ENCODE assay signal across 8 cellular contexts in the genomic region with DNA sequence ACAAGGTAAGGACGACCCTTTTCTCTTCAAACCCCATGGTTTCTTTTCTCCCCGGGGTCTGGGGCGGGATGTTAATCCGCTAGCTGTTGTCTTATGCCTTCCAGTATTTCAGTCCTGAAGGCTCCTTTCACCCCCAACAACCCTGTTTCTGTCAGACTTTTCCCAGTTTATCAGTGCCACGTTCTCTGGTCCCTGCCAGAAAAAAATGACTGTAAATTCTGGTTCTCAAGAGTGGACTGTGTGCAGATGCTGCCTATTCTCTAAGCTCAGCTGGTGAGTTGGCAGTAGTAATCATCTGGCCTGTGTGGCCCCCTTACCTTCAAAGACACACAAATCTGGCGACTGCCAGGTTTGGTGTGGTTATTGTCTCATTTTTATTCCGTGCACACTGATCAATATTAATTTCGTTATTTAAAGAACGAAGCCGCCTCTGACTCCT. TPM values are rescaled to one million over a fixed set of nuclear protein-coding genes. Genes with fewer than 3 reads are reported as not detected.
DNase-seq lines count a peak whose midpoint lies in the region; ATAC-seq, FAIRE-seq and TF ChIP-seq lines count a peak whose summit lies in the region.

No MANE protein-coding gene starts in this region.

- peak overlapping the region; percentile 100 for H3K9ac ChIP-seq in muscle layer of colon (ENCODE audit: low read length)

- TF ChIP-seq CTCF in CD14-positive monocyte (IDR thresholded peaks at IDR 0.05) = no peak
- TF ChIP-seq CTCF in HL-60 (IDR thresholded peaks at IDR 0.05; ENCODE audit: insufficient read depth, low read length) = no peak
- TF ChIP-seq CTCF in MCF 10A (IDR thresholded peaks at IDR 0.05; ENCODE audit: unreplicated experiment) = no peak

- no peak for DNase-seq in CD14-positive monocyte (ENCODE audit: low spot score)
- no peak for DNase-seq in HL-60 (ENCODE audit: low read depth in 1 of 2, low spot score in 1 of 2)
- DNase-seq in MCF 10A (ENCODE audit: unreplicated experiment) = no peak
- DNase-seq in NCI-H446 treated with DMSO at 0.1 percent for 48 hours (lab: John Stamatoyannopoulos, UW) = no peak
- DNase-seq in epidermal melanocyte (ENCODE audit: insufficient read length, low spot score) = no peak
- DNase-seq in RCC 7860 (ENCODE audit: low spot score) = no peak

- no peaks in the 10 kb centered on the region for H3K36me3 ChIP-seq in muscle layer of colon (ENCODE audit: insufficient read depth, low read length)

- POLR2A ChIA-PET in MCF 10A (lab: Yijun Ruan, JAX) = interaction anchor here (0.6 to 7.0 kb wide), 18 partner anchors 9 to 440 kb away, joined by 3 to 122 read pairs (median 4); partner anchors contain the start of genes CTDSPL2 and EIF3J

- ATAC-seq in HG02678 (IDR thresholded peaks at IDR 0.05; ENCODE audit: unreplicated experiment) = no peak

- BruUV-seq in MCF 10A (replicated peaks; lab: Mats Ljungman, UMichigan) = no TSS peak

- CTCF ChIA-PET in MCF 10A (lab: Yijun Ruan, JAX) = interaction anchor here (0.6 to 1.9 kb wide), 7 partner anchors 15 to 512 kb away, joined by 3 to 7 read pairs (median 3); partner anchors contain the start of gene CTDSPL2

- H3K27ac Mint-ChIP-seq in CD14-positive monocyte = peak overlapping the region in 6 of 7 donors; percentile 7 to 96 (median 84)
- H3K27ac Mint-ChIP-seq in MCF 10A (ENCODE audit: low read depth, unreplicated experiment) = peak overlapping the region; percentile 97

- H3K4me3 ChIP-seq in HL-60 (replicated peaks; ENCODE audit: insufficient read depth, low read length) = peak overlapping the region; percentile 96
- H3K4me3 ChIP-seq in muscle layer of colon (ENCODE audit: low read depth in 1 of 2, low read length in 2 of 2) = peak overlapping the region; percentile 75 to 99

- peaks cover 34% of the 10 kb centered on the region for H3K4me1 Mint-ChIP-seq in CD14-positive monocyte
- H3K4me1 Mint-ChIP-seq in MCF 10A (ENCODE audit: insufficient read depth, unreplicated experiment) = peaks cover 15% of the 10 kb centered on the region

- peak overlapping the region; percentile 89 to 98 for H3K4me3 Mint-ChIP-seq in CD14-positive monocyte
- H3K4me3 Mint-ChIP-seq in MCF 10A (ENCODE audit: unreplicated experiment) = peak overlapping the region; percentile 95

- peaks cover 4% of the 10 kb centered on the region for H3K9me3 ChIP-seq in muscle layer of colon (ENCODE audit: low read length)

- peaks cover 9 to 26% of the 10 kb centered on the region in 2 donors for H3K36me3 Mint-ChIP-seq in CD14-positive monocyte
- peaks cover 24% of the 10 kb centered on the region for H3K36me3 Mint-ChIP-seq in MCF 10A (ENCODE audit: insufficient read depth, unreplicated experiment)

- no peak for FAIRE-seq in RCC 7860 (lab: Jason Lieb, UNC)

- H3K27me3 Mint-ChIP-seq in CD14-positive monocyte (ENCODE audit: low read depth in 3 of 3) (peaks cover 0 to 10% (median 4%) of the 10 kb centered on the region in 3 donors), MCF 10A (ENCODE audit: insufficient read depth, unreplicated experiment) (no peaks in the 10 kb centered on the region)

- peaks cover 0 to 2% (median 0%) of the 10 kb centered on the region in 7 donors for H3K9me3 Mint-ChIP-seq in CD14-positive monocyte
- H3K9me3 Mint-ChIP-seq in MCF 10A (ENCODE audit: unreplicated experiment) = no peaks in the 10 kb centered on the region

- no peaks in the 10 kb centered on the region for H3K27me3 ChIP-seq in HL-60 (ENCODE audit: insufficient read depth, poor library complexity, severe bottlenecking)
- H3K27me3 ChIP-seq in muscle layer of colon (ENCODE audit: control insufficient read depth in 1 of 2, insufficient read depth in 2 of 2, low read length in 2 of 2) = no peaks in the 10 kb centered on the region

- H3K27ac ChIP-seq in HL-60 (replicated peaks) (peak overlapping the region; percentile 79), muscle layer of colon (ENCODE audit: low read depth, low read length) (peak overlapping the region; percentile 92)

- H3K4me1 ChIP-seq in muscle layer of colon (ENCODE audit: insufficient read depth, low read length) = peaks cover 24% of the 10 kb centered on the region

- intact Hi-C loops in CD14-positive monocyte (cut with micrococcal nuclease) (loop anchor here (5.0 to 10.0 kb wide), 3 partner anchors 95 to 245 kb away; partner anchors contain the start of genes CTDSPL2 (in 1 of the 2) and EIF3J (in 1 of the 2)), MCF 10A (cut with micrococcal nuclease) (loop anchor here (5.0 kb wide), 2 partner anchors 72 to 213 kb away; no protein-coding TSS in a partner anchor)

RNA-seq across cellular contexts. Expression of gene GOLM2, which starts 0.9 kb away (rescaled TPM):
- 10 to 100 TPM; 34.4 to 47.5 TPM for polyA plus RNA-seq in CD14-positive monocyte
- 46.7 and 64.7 TPM in 2 replicates for total RNA-seq in MCF 10A (2022)
